Comparison of ENCODE assay signal across 7 cellular contexts in genomic region chr7:44699598-44699997, GRCh38. TPM values are rescaled to one million over a fixed set of nuclear protein-coding genes. Genes with fewer than 3 reads are reported as not detected.
DNase-seq lines count a peak whose midpoint lies in the region; ATAC-seq and TF ChIP-seq lines count a peak whose summit lies in the region.
"Not testable (repeated sequence)": the region's sequence is repeated elsewhere in the genome, so short reads cannot be mapped to it uniquely, and the experiment has no call there.

No MANE protein-coding gene starts in this region.

- POLR2A ChIA-PET in CD8-positive, alpha-beta T cell (lab: Charles Lee); RWPE1 (lab: Yijun Ruan, JAX; ENCODE audit: low non-redundant PET): not testable (repeated sequence)

- not testable (repeated sequence) for H3K4me3 ChIP-seq in CD8-positive, alpha-beta T cell (ENCODE audit: low read depth, low read length); neural progenitor cell; spleen

- H2AFZ ChIP-seq in neural progenitor cell (replicated peaks) = not testable (repeated sequence)

- not testable (repeated sequence) for TF ChIP-seq POLR2A in spleen (IDR thresholded peaks at IDR 0.05)

- not testable (repeated sequence) for H3K4me1 Mint-ChIP-seq in CD8-positive, alpha-beta T cell (ENCODE audit: low read depth); activated T-cell treated with anti-CD3 and anti-CD28 coated beads, Interleukin-2, amount 50 U/mL, for 24 hours (ENCODE audit: low read depth); central memory CD8-positive, alpha-beta T cell; neural progenitor cell

- not testable (repeated sequence) for H4K20me1 ChIP-seq in neural progenitor cell (ENCODE audit: low read depth)

- CTCF ChIA-PET in CD8-positive, alpha-beta T cell (lab: Charles Lee) = interaction anchor here (0.6 kb wide), 1 partner anchor 21 kb away, joined by 3 read pairs; no protein-coding TSS in a partner anchor
- CTCF ChIA-PET in RWPE1 (lab: Yijun Ruan, JAX) = not testable (repeated sequence)

- DNase-seq in CD8-positive, alpha-beta T cell; RWPE1 (ENCODE audit: low spot score); activated T-cell treated with anti-CD3 and anti-CD28 coated beads, Interleukin-2, amount 50 U/mL, for 24 hours; activated naive CD4-positive, alpha-beta T cell treated with anti-CD3 and anti-CD28 coated beads, Interleukin-2, amount 50 U/mL, for 72 hours (ENCODE audit: low spot score in 2 of 2); central memory CD8-positive, alpha-beta T cell (ENCODE audit: low spot score in 2 of 2); neural progenitor cell (ENCODE audit: low spot score): not testable (repeated sequence)
- peak; percentile 14 for DNase-seq in spleen

- peaks cover 82% of the 10 kb centered on the region for H3K36me3 Mint-ChIP-seq in CD8-positive, alpha-beta T cell
- peaks cover 92% of the 10 kb centered on the region for H3K36me3 Mint-ChIP-seq in activated T-cell treated with anti-CD3 and anti-CD28 coated beads, Interleukin-2, amount 50 U/mL, for 24 hours (ENCODE audit: low read depth)
- peaks cover 26 to 51% of the 10 kb centered on the region in 2 donors for H3K36me3 Mint-ChIP-seq in activated naive CD4-positive, alpha-beta T cell treated with anti-CD3 and anti-CD28 coated beads, Interleukin-2, amount 50 U/mL, for 72 hours
- H3K36me3 Mint-ChIP-seq in central memory CD8-positive, alpha-beta T cell (ENCODE audit: insufficient read depth) = peaks cover 62% of the 10 kb centered on the region
- peaks cover 55% of the 10 kb centered on the region for H3K36me3 Mint-ChIP-seq in neural progenitor cell

- H3K4me2 ChIP-seq in neural progenitor cell = not testable (repeated sequence)

- H3K4me3 Mint-ChIP-seq in CD8-positive, alpha-beta T cell; activated T-cell treated with anti-CD3 and anti-CD28 coated beads, Interleukin-2, amount 50 U/mL, for 24 hours; central memory CD8-positive, alpha-beta T cell: not testable (repeated sequence)
- peak overlapping the region; percentile 50 for H3K4me3 Mint-ChIP-seq in neural progenitor cell

- H3K9ac ChIP-seq in neural progenitor cell = not testable (repeated sequence)

- H3K27me3 Mint-ChIP-seq in CD8-positive, alpha-beta T cell (ENCODE audit: low read depth); activated T-cell treated with anti-CD3 and anti-CD28 coated beads, Interleukin-2, amount 50 U/mL, for 24 hours; central memory CD8-positive, alpha-beta T cell: not testable (repeated sequence)
- H3K27me3 Mint-ChIP-seq in neural progenitor cell (ENCODE audit: insufficient read depth, low read depth) = peaks cover 11% of the 10 kb centered on the region

- not testable (repeated sequence) for H3K27ac ChIP-seq in CD8-positive, alpha-beta T cell (ENCODE audit: low read depth, low read length); neural progenitor cell; spleen
- H3K27ac ChIP-seq in RWPE1 = peak overlapping the region; percentile 55; the same call in 1 of the 2 replicates

- not testable (repeated sequence) for H3K9me3 ChIP-seq in CD8-positive, alpha-beta T cell (ENCODE audit: low read length); neural progenitor cell (ENCODE audit: low read depth); spleen

- intact Hi-C loops in CD8-positive, alpha-beta T cell (cut with DNase I, micrococcal nuclease); spleen (cut with DNase I; ENCODE audit: low total_unique reads): not testable (repeated sequence)

- not testable (repeated sequence) for TF ChIP-seq CTCF in CD8-positive, alpha-beta T cell (IDR thresholded peaks at IDR 0.05); RWPE1 (conservative IDR thresholded peaks at IDR 0.05; ENCODE audit: low read depth); neural progenitor cell (IDR thresholded peaks at IDR 0.05); spleen (IDR thresholded peaks at IDR 0.05 in 8 of 11, conservative IDR thresholded peaks at IDR 0.05 in 3 of 11)

- not testable (repeated sequence) for H3K4me1 ChIP-seq in CD8-positive, alpha-beta T cell (ENCODE audit: insufficient read depth, low read length); neural progenitor cell; spleen

- not testable (repeated sequence) for H3K9me3 Mint-ChIP-seq in CD8-positive, alpha-beta T cell; activated T-cell treated with anti-CD3 and anti-CD28 coated beads, Interleukin-2, amount 50 U/mL, for 24 hours; activated naive CD4-positive, alpha-beta T cell treated with anti-CD3 and anti-CD28 coated beads, Interleukin-2, amount 50 U/mL, for 72 hours; central memory CD8-positive, alpha-beta T cell; neural progenitor cell

- ATAC-seq in CD8-positive, alpha-beta T cell; activated naive CD4-positive, alpha-beta T cell treated with anti-CD3 and anti-CD28 coated beads, Interleukin-2, amount 50 U/mL, for 72 hours; central memory CD8-positive, alpha-beta T cell (replicated peaks; ENCODE audit: extremely low read depth, poor library complexity, severe bottlenecking): not testable (repeated sequence)

- not testable (repeated sequence) for H3K79me2 ChIP-seq in neural progenitor cell (ENCODE audit: low read depth)

- not testable (repeated sequence) for H3K27me3 ChIP-seq in CD8-positive, alpha-beta T cell (ENCODE audit: insufficient read depth, low read length); neural progenitor cell; spleen (replicated peaks in 1 of 7)

- H3K36me3 ChIP-seq in CD8-positive, alpha-beta T cell (ENCODE audit: insufficient read depth, low read length) = peaks cover 33% of the 10 kb centered on the region
- not testable (repeated sequence) for H3K36me3 ChIP-seq in neural progenitor cell
- H3K36me3 ChIP-seq in spleen = peaks cover 4 to 100% (median 99%) of the 10 kb centered on the region in 6 donors

- peak overlapping the region; percentile 25 for H3K27ac Mint-ChIP-seq in CD8-positive, alpha-beta T cell
- peak overlapping the region; percentile 30 for H3K27ac Mint-ChIP-seq in activated T-cell treated with anti-CD3 and anti-CD28 coated beads, Interleukin-2, amount 50 U/mL, for 24 hours
- peak overlapping the region; percentile 25 to 33 for H3K27ac Mint-ChIP-seq in activated naive CD4-positive, alpha-beta T cell treated with anti-CD3 and anti-CD28 coated beads, Interleukin-2, amount 50 U/mL, for 72 hours
- peak overlapping the region; percentile 62 for H3K27ac Mint-ChIP-seq in central memory CD8-positive, alpha-beta T cell (ENCODE audit: low read depth)
- not testable (repeated sequence) for H3K27ac Mint-ChIP-seq in neural progenitor cell

- 93 to 97% (median 97%) methylated on average over 2 of the region's 2 CpGs for WGBS in spleen, 5 donors

- not testable (repeated sequence) for H3F3A ChIP-seq in neural progenitor cell (ENCODE audit: low read depth)

RNA-seq across cellular contexts. Expression of gene ZMIZ2, which starts 49.0 kb away (rescaled TPM):
- total RNA-seq in CD8-positive, alpha-beta T cell = 10 to 100 TPM; 67.1 to 71.3 TPM
- 100 to 1,000 TPM; 124 to 176 TPM for total RNA-seq in activated naive CD4-positive, alpha-beta T cell treated with anti-CD3 and anti-CD28 coated beads, Interleukin-2, amount 50 U/mL, for 72 hours
- total RNA-seq in neural progenitor cell (ENCODE audit: low replicate concordance) (7.6 and 19.5 TPM in 2 replicates), spleen (100 to 1,000 TPM in 4 of 7 donors, 10 to 100 TPM in 3; 35.6 to 160 (median 125) TPM)
- 10 to 100 TPM; 27.7 to 95.7 (median 64.5) TPM for polyA plus RNA-seq in spleen
